ENCODE assay signal across 2 cellular contexts in genomic region chr3:124802054-124802698, GRCh38.
TF ChIP-seq lines count a peak whose summit lies in the region.

No MANE protein-coding gene starts in this region.

TF ChIP-seq in IMR-90, 13 proteins besides CTCF, POLR2A, EP300 and RAD21:
- no peak for TF ChIP-seq BHLHE40 (IDR thresholded peaks at IDR 0.05; ENCODE audit: low read depth, low read length)
- TF ChIP-seq USF2 (IDR thresholded peaks at IDR 0.05; ENCODE audit: low read depth, low read length): no peak
- TF ChIP-seq CHD1 (IDR thresholded peaks at IDR 0.05; ENCODE audit: low read depth, low read length): no peak
- TF ChIP-seq MAZ (IDR thresholded peaks at IDR 0.05; ENCODE audit: borderline replicate concordance, low read depth, low read length): no peak
- TF ChIP-seq SMC3 (IDR thresholded peaks at IDR 0.05; ENCODE audit: low read depth, low read length): no peak
- TF ChIP-seq CEBPB (IDR thresholded peaks at IDR 0.05; ENCODE audit: low read depth, low read length): no peak
- no peak for TF ChIP-seq MAFK (IDR thresholded peaks at IDR 0.05; ENCODE audit: low read depth, low read length)
- TF ChIP-seq NFE2L2 (IDR thresholded peaks at IDR 0.05; ENCODE audit: low read depth, low read length): no peak
- TF ChIP-seq FOS (IDR thresholded peaks at IDR 0.05; ENCODE audit: low read depth, low read length): no peak
- no peak for TF ChIP-seq MXI1 (IDR thresholded peaks at IDR 0.05; ENCODE audit: borderline replicate concordance, low read depth, low read length)
- no peak for TF ChIP-seq RFX5 (IDR thresholded peaks at IDR 0.05; ENCODE audit: low read depth, low read length)
- no peak for TF ChIP-seq RCOR1 (IDR thresholded peaks at IDR 0.05; ENCODE audit: insufficient replicate concordance, low read length)
- no peak for TF ChIP-seq ELK1 (IDR thresholded peaks at IDR 0.05; ENCODE audit: borderline replicate concordance, low read depth, low read length)

TF ChIP-seq in H1, 55 proteins besides CTCF, POLR2A, EP300 and RAD21:
- no peak for TF ChIP-seq RBBP5 (IDR thresholded peaks at IDR 0.05; ENCODE audit: borderline replicate concordance, low read depth, low read length)
- TF ChIP-seq E2F6 (IDR thresholded peaks at IDR 0.05): no peak
- TF ChIP-seq ZNF274 (IDR thresholded peaks at IDR 0.05; ENCODE audit: borderline replicate concordance, extremely low read depth, low read length): no peak
- TF ChIP-seq SIX5 (IDR thresholded peaks at IDR 0.05; ENCODE audit: low read depth, low read length): no peak
- no peak for TF ChIP-seq USF2 (IDR thresholded peaks at IDR 0.05; ENCODE audit: low read length)
- TF ChIP-seq SUZ12 (IDR thresholded peaks at IDR 0.05; ENCODE audit: low read length): no peak
- no peak for TF ChIP-seq CHD1 (IDR thresholded peaks at IDR 0.05; ENCODE audit: low read depth, low read length)
